ENCODE assay signal across 14 cellular contexts in genomic region chr2:232162191-232162590, GRCh38.
"Had no signal": no experiment of that assay in that cellular context is flagged by ENCODE, and none has a peak within 500 bp of the region (broad histone marks: within the 10 kb centered on the region; RNA-seq: fewer than 3 reads in every experiment).

No MANE protein-coding gene starts in this region.

- H3K27me3 ChIP-seq: colonic mucosa, esophagus muscularis mucosa, sigmoid colon had no signal

- DNase-seq: activated CD4-positive, alpha-beta T cell treated with anti-CD3 and anti-CD28 coated beads for 1 hour; activated CD4-positive, alpha-beta T cell treated with anti-CD3 and anti-CD28 coated beads, Interleukin-2, amount 50 U/mL, for 4 hours; activated naive CD4-positive, alpha-beta T cell treated with Interleukin-2 at 50 U/mL for 16 hours; activated T-cell treated with anti-CD3 and anti-CD28 coated beads for 4 hours; caudate nucleus; colonic mucosa; head of caudate nucleus; left colon; lower lobe of right lung; midbrain; sigmoid colon; stimulated activated CD4-positive, alpha-beta T cell treated with anti-CD3 and anti-CD28 coated beads, Interleukin-12 subunit alpha, Interleukin-12 subunit beta, amount 100 ng/mL, for 4 hours had no signal

- H3K9me3 ChIP-seq: colonic mucosa, esophagus muscularis mucosa, lower lobe of right lung, sigmoid colon had no signal

- H3K27ac ChIP-seq: colonic mucosa, esophagus muscularis mucosa, lower lobe of right lung, sigmoid colon had no signal

- H3K4me3 ChIP-seq: colonic mucosa, esophagus muscularis mucosa, lower lobe of right lung, sigmoid colon had no signal

- ATAC-seq: left colon; lower lobe of right lung; stimulated activated effector memory CD8-positive, alpha-beta T cell treated with anti-CD3 and anti-CD28 coated beads, Interleukin-12 subunit alpha, Interleukin-12 subunit beta, amount 100 ng/mL, for 72 hours had no signal

- H3K36me3 ChIP-seq: colonic mucosa had no signal

- H3K4me1 ChIP-seq: colonic mucosa, esophagus muscularis mucosa, lower lobe of right lung, sigmoid colon had no signal
